In genomic region chr3:152458023-152458724, GRCh38 we compare ENCODE assay signal across 22 cellular contexts.
DNase-seq lines count a peak whose midpoint lies in the region; ATAC-seq and TF ChIP-seq lines count a peak whose summit lies in the region.
"Had no signal": no experiment of that assay in that cellular context is flagged by ENCODE, and none has a peak within 500 bp of the region (broad histone marks: within the 10 kb centered on the region; RNA-seq: fewer than 3 reads in every experiment).

No MANE protein-coding gene starts in this region.

- no peaks in the 10 kb centered on the region for H3K9me3 ChIP-seq in effector memory CD4-positive, alpha-beta T cell (ENCODE audit: control insufficient read depth, low read length)
- no peaks in the 10 kb centered on the region for H3K9me3 ChIP-seq in stomach
- H3K9me3 ChIP-seq: esophagus muscularis mucosa, tibial nerve had no signal

- peaks cover 58% of the 10 kb centered on the region for H3K36me3 ChIP-seq in effector memory CD4-positive, alpha-beta T cell (ENCODE audit: control insufficient read depth, insufficient read depth, low read length)
- peaks cover 7 to 59% (median 52%) of the 10 kb centered on the region in 4 donors for H3K36me3 ChIP-seq in stomach

- H3K27ac Mint-ChIP-seq in activated naive CD4-positive, alpha-beta T cell treated with anti-CD3 and anti-CD28 coated beads, Interleukin-2, amount 10 ng/mL, durations not matched to agents 7 days and 5 days = peak overlapping the region; percentile 77
- peak overlapping the region; percentile 64 for H3K27ac Mint-ChIP-seq in activated CD4-positive, alpha-beta memory T cell treated with anti-CD3 and anti-CD28 coated beads for 36 hours
- H3K27ac Mint-ChIP-seq in stimulated activated naive B cell treated with anti-CD40 and anti-IgM and Interleukin-4, amounts not matched to agents 10 μg/mL and 1 μg/mL and 100 μg/mL, for 72 hours = peak overlapping the region; percentile 37
- H3K27ac Mint-ChIP-seq: nephron progenitor cell had no signal

- H3K4me1 Mint-ChIP-seq in activated naive CD4-positive, alpha-beta T cell treated with anti-CD3 and anti-CD28 coated beads, Interleukin-2, amount 10 ng/mL, durations not matched to agents 7 days and 5 days = peaks cover 25% of the 10 kb centered on the region
- peaks cover 37% of the 10 kb centered on the region for H3K4me1 Mint-ChIP-seq in activated CD4-positive, alpha-beta memory T cell treated with anti-CD3 and anti-CD28 coated beads for 36 hours (ENCODE audit: low read depth)
- H3K4me1 Mint-ChIP-seq in stimulated activated naive B cell treated with anti-CD40 and anti-IgM and Interleukin-4, amounts not matched to agents 10 μg/mL and 1 μg/mL and 100 μg/mL, for 72 hours = peaks cover 10 to 11% of the 10 kb centered on the region in 2 donors
- H3K4me1 Mint-ChIP-seq: nephron progenitor cell had no signal

- no peaks in the 10 kb centered on the region for H3K4me1 ChIP-seq in effector memory CD4-positive, alpha-beta T cell (ENCODE audit: control insufficient read depth, insufficient read depth, low read length, poor library complexity, severe bottlenecking)
- H3K4me1 ChIP-seq in stomach = peaks cover 0 to 47% (median 23%) of the 10 kb centered on the region in 4 donors

- no peak overlapping the region for H3K4me3 ChIP-seq in effector memory CD4-positive, alpha-beta T cell (ENCODE audit: insufficient read depth, low read depth, low read length, poor library complexity, severe bottlenecking)
- H3K4me3 ChIP-seq in stomach = no peak overlapping the region
- H3K4me3 ChIP-seq: esophagus muscularis mucosa, tibial nerve had no signal

- no peaks in the 10 kb centered on the region for H3K27me3 ChIP-seq in effector memory CD4-positive, alpha-beta T cell (replicated peaks; ENCODE audit: control insufficient read depth, insufficient read depth, low read length, poor library complexity, severe bottlenecking)
- no peaks in the 10 kb centered on the region for H3K27me3 ChIP-seq in stomach
- H3K27me3 ChIP-seq: esophagus muscularis mucosa, tibial nerve had no signal

- no peak for TF ChIP-seq CTCF in stomach (IDR thresholded peaks at IDR 0.05)

- peaks cover 47% of the 10 kb centered on the region for H3K36me3 Mint-ChIP-seq in activated naive CD4-positive, alpha-beta T cell treated with anti-CD3 and anti-CD28 coated beads, Interleukin-2, amount 10 ng/mL, durations not matched to agents 7 days and 5 days
- H3K36me3 Mint-ChIP-seq in activated CD4-positive, alpha-beta memory T cell treated with anti-CD3 and anti-CD28 coated beads for 36 hours = peaks cover 36% of the 10 kb centered on the region
- H3K36me3 Mint-ChIP-seq in stimulated activated naive B cell treated with anti-CD40 and anti-IgM and Interleukin-4, amounts not matched to agents 10 μg/mL and 1 μg/mL and 100 μg/mL, for 72 hours = peaks cover 16 to 24% of the 10 kb centered on the region in 2 donors

- ATAC-seq in stimulated activated naive B cell treated with anti-CD40 and anti-IgM and Interleukin-4, amounts not matched to agents 10 μg/mL and 1 μg/mL and 100 μg/mL, for 72 hours (replicated peaks) = no peak
- ATAC-seq in HG03039 (IDR thresholded peaks at IDR 0.05; ENCODE audit: unreplicated experiment) (no peak), GM18519 (IDR thresholded peaks at IDR 0.05; ENCODE audit: low FRiP score, unreplicated experiment) (no peak)

- POLR2A ChIA-PET in activated CD4-positive, alpha-beta memory T cell treated with anti-CD3 and anti-CD28 coated beads for 36 hours (lab: Charles Lee) = interaction anchor here (0.8 to 0.9 kb wide), 2 partner anchors 11 to 14 kb away, joined by 3 to 4 read pairs; no protein-coding TSS in a partner anchor

- H3K9me3 Mint-ChIP-seq in activated naive CD4-positive, alpha-beta T cell treated with anti-CD3 and anti-CD28 coated beads, Interleukin-2, amount 10 ng/mL, durations not matched to agents 7 days and 5 days = no peaks in the 10 kb centered on the region
- H3K9me3 Mint-ChIP-seq in activated CD4-positive, alpha-beta memory T cell treated with anti-CD3 and anti-CD28 coated beads for 36 hours = no peaks in the 10 kb centered on the region
- no peaks in the 10 kb centered on the region for H3K9me3 Mint-ChIP-seq in stimulated activated naive B cell treated with anti-CD40 and anti-IgM and Interleukin-4, amounts not matched to agents 10 μg/mL and 1 μg/mL and 100 μg/mL, for 72 hours
- H3K9me3 Mint-ChIP-seq: CD14-positive monocyte; central memory CD8-positive, alpha-beta T cell; nephron progenitor cell had no signal

- H3K27ac ChIP-seq in effector memory CD4-positive, alpha-beta T cell (ENCODE audit: insufficient read depth, low read length, poor library complexity, severe bottlenecking) = peak overlapping the region; percentile 3
- H3K27ac ChIP-seq in stomach = no peak overlapping the region
- H3K27ac ChIP-seq: esophagus muscularis mucosa, tibial nerve had no signal

- DNase-seq in activated naive CD4-positive, alpha-beta T cell treated with anti-CD3 and anti-CD28 coated beads, Interleukin-2, amount 10 ng/mL, durations not matched to agents 7 days and 5 days = no peak
- no peak for DNase-seq in activated naive CD4-positive, alpha-beta T cell treated with anti-CD3 and anti-CD28 coated beads, Interleukin-2, amount 50 U/mL, for 16 hours
- no peak for DNase-seq in activated CD4-positive, alpha-beta memory T cell treated with anti-CD3 and anti-CD28 coated beads for 36 hours
- no peak for DNase-seq in effector memory CD4-positive, alpha-beta T cell
- no peak for DNase-seq in stimulated activated naive B cell treated with anti-CD40 and anti-IgM and Interleukin-4, amounts not matched to agents 10 μg/mL and 1 μg/mL and 100 μg/mL, for 72 hours
- no peak for DNase-seq in stomach
- DNase-seq: aorta, DMS153, GF-D8, KG1, left colon, NCI-H187, NCI-H748 treated with DMSO at 0.1 percent for 48 hours, nephron progenitor cell, Right ventricle myocardium superior, T-helper 1 cell had no signal

- intact Hi-C loops in activated CD4-positive, alpha-beta memory T cell treated with anti-CD3 and anti-CD28 coated beads for 36 hours (cut with micrococcal nuclease) = no loop called here
- intact Hi-C loops in stomach (cut with DNase I; ENCODE audit: low total_unique reads) = no loop called here

- H3K4me3 Mint-ChIP-seq in activated naive CD4-positive, alpha-beta T cell treated with anti-CD3 and anti-CD28 coated beads, Interleukin-2, amount 10 ng/mL, durations not matched to agents 7 days and 5 days = no peak overlapping the region
- no peak overlapping the region for H3K4me3 Mint-ChIP-seq in activated CD4-positive, alpha-beta memory T cell treated with anti-CD3 and anti-CD28 coated beads for 36 hours
- H3K4me3 Mint-ChIP-seq in stimulated activated naive B cell treated with anti-CD40 and anti-IgM and Interleukin-4, amounts not matched to agents 10 μg/mL and 1 μg/mL and 100 μg/mL, for 72 hours = no peak overlapping the region
- H3K4me3 Mint-ChIP-seq: CD14-positive monocyte; central memory CD8-positive, alpha-beta T cell; nephron progenitor cell had no signal

- WGBS in stomach, 5 donors = 82 to 90% (median 86%) methylated on average over 6 of the region's 6 CpGs

- no peaks in the 10 kb centered on the region for H3K27me3 Mint-ChIP-seq in activated naive CD4-positive, alpha-beta T cell treated with anti-CD3 and anti-CD28 coated beads, Interleukin-2, amount 10 ng/mL, durations not matched to agents 7 days and 5 days
- H3K27me3 Mint-ChIP-seq in activated CD4-positive, alpha-beta memory T cell treated with anti-CD3 and anti-CD28 coated beads for 36 hours = no peaks in the 10 kb centered on the region
- H3K27me3 Mint-ChIP-seq in stimulated activated naive B cell treated with anti-CD40 and anti-IgM and Interleukin-4, amounts not matched to agents 10 μg/mL and 1 μg/mL and 100 μg/mL, for 72 hours = no peaks in the 10 kb centered on the region
- H3K27me3 Mint-ChIP-seq: central memory CD8-positive, alpha-beta T cell had no signal

- TF ChIP-seq POLR2A in stomach (IDR thresholded peaks at IDR 0.05) = no peak

- no peak for TF ChIP-seq EP300 in stomach (IDR thresholded peaks at IDR 0.05)

- CTCF ChIA-PET in activated naive CD4-positive, alpha-beta T cell treated with anti-CD3 and anti-CD28 coated beads, Interleukin-2, amount 10 ng/mL, durations not matched to agents 7 days and 5 days (lab: Charles Lee) = no interaction called here
- CTCF ChIA-PET in activated CD4-positive, alpha-beta memory T cell treated with anti-CD3 and anti-CD28 coated beads for 36 hours (lab: Charles Lee) = interaction anchor here (0.7 to 1.2 kb wide), 3 partner anchors 9 to 30 kb away, joined by 3 to 6 read pairs (median 4); no protein-coding TSS in a partner anchor
